Comparison of ENCODE assay signal across 9 cellular contexts in the genomic region with DNA sequence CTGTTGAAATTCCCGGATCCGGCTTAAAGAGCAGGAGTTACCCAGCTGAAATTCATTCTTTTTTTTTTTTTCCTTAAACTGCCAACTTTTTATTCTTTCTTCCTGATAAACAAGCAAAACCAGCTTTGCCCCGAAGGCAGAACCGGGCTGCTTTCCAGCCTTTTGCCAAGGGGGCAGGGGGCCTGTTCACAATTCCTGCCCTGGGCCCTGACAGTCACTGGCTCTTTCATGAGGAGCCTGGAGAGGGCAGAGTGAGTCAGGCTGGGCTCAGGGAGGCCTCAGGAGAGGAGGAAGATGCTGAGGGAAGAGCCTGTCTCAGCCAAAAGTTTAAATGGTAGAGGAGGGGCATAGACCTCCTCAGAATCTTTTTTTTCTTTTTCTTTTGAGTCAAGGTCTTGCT. TPM values are rescaled to one million over a fixed set of nuclear protein-coding genes. Genes with fewer than 3 reads are reported as not detected.
DNase-seq lines count a peak whose midpoint lies in the region; ATAC-seq and TF ChIP-seq lines count a peak whose summit lies in the region.
"Had no signal": no experiment of that assay in that cellular context is flagged by ENCODE, and none has a peak within 500 bp of the region (broad histone marks: within the 10 kb centered on the region; RNA-seq: fewer than 3 reads in every experiment).

No MANE protein-coding gene starts in this region.

- peak overlapping the region; percentile 67 for H3K4me3 Mint-ChIP-seq in activated CD8-positive, alpha-beta T cell treated with anti-CD3 and anti-CD28 coated beads, Interleukin-2, amount 10 ng/mL, durations not matched to agents 7 days and 5 days
- H3K4me3 Mint-ChIP-seq in activated CD8-positive, alpha-beta T cell treated with anti-CD3 and anti-CD28 coated beads for 36 hours = no peak overlapping the region
- H3K4me3 Mint-ChIP-seq in T-helper 17 cell = peak overlapping the region; percentile 98
- peak overlapping the region in 1 of 2 donors; percentile 41 for H3K4me3 Mint-ChIP-seq in stimulated activated naive B cell treated with anti-CD40 and anti-IgM and Interleukin-4, amounts not matched to agents 10 μg/mL and 1 μg/mL and 100 μg/mL, for 72 hours

- no peaks in the 10 kb centered on the region for H3K9me3 ChIP-seq in T-helper 17 cell (ENCODE audit: control insufficient read depth, low read length, poor library complexity, severe bottlenecking)

- DNase-seq in activated CD8-positive, alpha-beta T cell treated with anti-CD3 and anti-CD28 coated beads, Interleukin-2, amount 10 ng/mL, durations not matched to agents 7 days and 5 days = no peak
- no peak for DNase-seq in activated CD8-positive, alpha-beta T cell treated with anti-CD3 and anti-CD28 coated beads for 36 hours
- DNase-seq in T-helper 17 cell = no peak
- DNase-seq in foreskin melanocyte = peak; percentile 59
- DNase-seq in stimulated activated naive B cell treated with anti-CD40 and anti-IgM and Interleukin-4, amounts not matched to agents 10 μg/mL and 1 μg/mL and 100 μg/mL, for 72 hours = no peak
- no peak for DNase-seq in activated CD4-positive, alpha-beta T cell treated with anti-CD3 and anti-CD28 coated beads, Interleukin-2, amount 50 U/mL, for 1 hour
- DNase-seq in NCI-H1436 (lab: John Stamatoyannopoulos, UW) = no peak
- DNase-seq: NCI-H1105 treated with DMSO at 0.1 percent for 48 hours had no signal

- TF ChIP-seq CTCF in activated CD8-positive, alpha-beta T cell treated with anti-CD3 and anti-CD28 coated beads for 36 hours (IDR thresholded peaks at IDR 0.05) = no peak

- POLR2A ChIA-PET in activated CD8-positive, alpha-beta T cell treated with anti-CD3 and anti-CD28 coated beads, Interleukin-2, amount 10 ng/mL, durations not matched to agents 7 days and 5 days (lab: Charles Lee) = no interaction called here
- POLR2A ChIA-PET in activated CD8-positive, alpha-beta T cell treated with anti-CD3 and anti-CD28 coated beads for 36 hours (lab: Charles Lee) = interaction anchor here (2.9 to 5.3 kb wide), 2 partner anchors 10 to 50 kb away, joined by 12 to 25 read pairs; partner anchors contain the start of gene CLTA

- H3K27ac Mint-ChIP-seq in activated CD8-positive, alpha-beta T cell treated with anti-CD3 and anti-CD28 coated beads, Interleukin-2, amount 10 ng/mL, durations not matched to agents 7 days and 5 days = peak overlapping the region; percentile 88
- H3K27ac Mint-ChIP-seq in activated CD8-positive, alpha-beta T cell treated with anti-CD3 and anti-CD28 coated beads for 36 hours = no peak overlapping the region
- H3K27ac Mint-ChIP-seq in T-helper 17 cell = peak overlapping the region; percentile 100
- peak overlapping the region; percentile 98 for H3K27ac Mint-ChIP-seq in stimulated activated naive B cell treated with anti-CD40 and anti-IgM and Interleukin-4, amounts not matched to agents 10 μg/mL and 1 μg/mL and 100 μg/mL, for 72 hours

- intact Hi-C loops in activated CD8-positive, alpha-beta T cell treated with anti-CD3 and anti-CD28 coated beads for 36 hours (cut with micrococcal nuclease) = no loop called here

- CTCF ChIA-PET in activated CD8-positive, alpha-beta T cell treated with anti-CD3 and anti-CD28 coated beads, Interleukin-2, amount 10 ng/mL, durations not matched to agents 7 days and 5 days (lab: Charles Lee) = interaction anchor here (1.3 to 4.0 kb wide), 2 partner anchors 25 to 38 kb away, joined by 4 to 22 read pairs; no protein-coding TSS in a partner anchor
- CTCF ChIA-PET in activated CD8-positive, alpha-beta T cell treated with anti-CD3 and anti-CD28 coated beads for 36 hours (lab: Charles Lee) = interaction anchor here (1.3 to 3.7 kb wide), 2 partner anchors 26 to 133 kb away, joined by 4 to 10 read pairs; no protein-coding TSS in a partner anchor

- H3K36me3 Mint-ChIP-seq in activated CD8-positive, alpha-beta T cell treated with anti-CD3 and anti-CD28 coated beads, Interleukin-2, amount 10 ng/mL, durations not matched to agents 7 days and 5 days (ENCODE audit: low read depth) = peaks cover 71% of the 10 kb centered on the region
- peaks cover 16% of the 10 kb centered on the region for H3K36me3 Mint-ChIP-seq in activated CD8-positive, alpha-beta T cell treated with anti-CD3 and anti-CD28 coated beads for 36 hours (ENCODE audit: low read depth)
- peaks cover 14% of the 10 kb centered on the region for H3K36me3 Mint-ChIP-seq in T-helper 17 cell (ENCODE audit: low read depth)
- peaks cover 12% of the 10 kb centered on the region in 2 donors for H3K36me3 Mint-ChIP-seq in stimulated activated naive B cell treated with anti-CD40 and anti-IgM and Interleukin-4, amounts not matched to agents 10 μg/mL and 1 μg/mL and 100 μg/mL, for 72 hours

- H3K9me3 Mint-ChIP-seq in activated CD8-positive, alpha-beta T cell treated with anti-CD3 and anti-CD28 coated beads, Interleukin-2, amount 10 ng/mL, durations not matched to agents 7 days and 5 days (ENCODE audit: insufficient read depth) = peaks cover 5% of the 10 kb centered on the region
- H3K9me3 Mint-ChIP-seq in activated CD8-positive, alpha-beta T cell treated with anti-CD3 and anti-CD28 coated beads for 36 hours = peaks cover 11% of the 10 kb centered on the region
- H3K9me3 Mint-ChIP-seq in stimulated activated naive B cell treated with anti-CD40 and anti-IgM and Interleukin-4, amounts not matched to agents 10 μg/mL and 1 μg/mL and 100 μg/mL, for 72 hours = peaks cover 10 to 11% of the 10 kb centered on the region in 2 donors

- H3K4me1 Mint-ChIP-seq in activated CD8-positive, alpha-beta T cell treated with anti-CD3 and anti-CD28 coated beads, Interleukin-2, amount 10 ng/mL, durations not matched to agents 7 days and 5 days (ENCODE audit: low read depth) = peaks cover 92% of the 10 kb centered on the region
- peaks cover 86% of the 10 kb centered on the region for H3K4me1 Mint-ChIP-seq in activated CD8-positive, alpha-beta T cell treated with anti-CD3 and anti-CD28 coated beads for 36 hours (ENCODE audit: low read depth)
- H3K4me1 Mint-ChIP-seq in T-helper 17 cell = peaks cover 77% of the 10 kb centered on the region
- peaks cover 70 to 95% of the 10 kb centered on the region in 2 donors for H3K4me1 Mint-ChIP-seq in stimulated activated naive B cell treated with anti-CD40 and anti-IgM and Interleukin-4, amounts not matched to agents 10 μg/mL and 1 μg/mL and 100 μg/mL, for 72 hours

- no peak for ATAC-seq in activated CD8-positive, alpha-beta T cell treated with anti-CD3 and anti-CD28 coated beads, Interleukin-2, amount 10 ng/mL, durations not matched to agents 7 days and 5 days
- ATAC-seq in activated CD8-positive, alpha-beta T cell treated with anti-CD3 and anti-CD28 coated beads for 36 hours = no peak
- ATAC-seq in T-helper 17 cell (no peak), HG03045 (IDR thresholded peaks at IDR 0.05; ENCODE audit: unreplicated experiment) (no peak)
- no peak for ATAC-seq in stimulated activated naive B cell treated with anti-CD40 and anti-IgM and Interleukin-4, amounts not matched to agents 10 μg/mL and 1 μg/mL and 100 μg/mL, for 72 hours (replicated peaks)

- H3K27me3 Mint-ChIP-seq in activated CD8-positive, alpha-beta T cell treated with anti-CD3 and anti-CD28 coated beads, Interleukin-2, amount 10 ng/mL, durations not matched to agents 7 days and 5 days (ENCODE audit: low read depth) = peaks cover 4% of the 10 kb centered on the region
- no peaks in the 10 kb centered on the region for H3K27me3 Mint-ChIP-seq in activated CD8-positive, alpha-beta T cell treated with anti-CD3 and anti-CD28 coated beads for 36 hours
- no peaks in the 10 kb centered on the region for H3K27me3 Mint-ChIP-seq in T-helper 17 cell
- H3K27me3 Mint-ChIP-seq in stimulated activated naive B cell treated with anti-CD40 and anti-IgM and Interleukin-4, amounts not matched to agents 10 μg/mL and 1 μg/mL and 100 μg/mL, for 72 hours = no peaks in the 10 kb centered on the region

RNA-seq across cellular contexts. Expression of gene GLIPR2, which starts 4.8 kb away (rescaled TPM):
- total RNA-seq in activated CD8-positive, alpha-beta T cell treated with anti-CD3 and anti-CD28 coated beads, Interleukin-2, amount 10 ng/mL, durations not matched to agents 7 days and 5 days = 10 to 100 TPM; 67.8 to 73.0 TPM
- 10 to 100 TPM; 12.2 to 13.6 TPM for total RNA-seq in activated CD8-positive, alpha-beta T cell treated with anti-CD3 and anti-CD28 coated beads for 36 hours
- 10 to 100 TPM; 32.5 to 51.4 TPM for total RNA-seq in T-helper 17 cell

RNA-seq across cellular contexts. Expression of gene CCIN, which starts 27.9 kb away (rescaled TPM):
- total RNA-seq in activated CD8-positive, alpha-beta T cell treated with anti-CD3 and anti-CD28 coated beads, Interleukin-2, amount 10 ng/mL, durations not matched to agents 7 days and 5 days = under 1 TPM; 0.13 to 0.32 TPM
- not detected for total RNA-seq in activated CD8-positive, alpha-beta T cell treated with anti-CD3 and anti-CD28 coated beads for 36 hours
- 1 to 10 TPM in 1 of 2 donors, under 1 TPM in 1; 0.50 to 1.4 TPM for total RNA-seq in T-helper 17 cell

RNA-seq across cellular contexts. Expression of gene CLTA, which starts 49.4 kb away (rescaled TPM):
- 100 to 1,000 TPM; 167 to 170 TPM for total RNA-seq in activated CD8-positive, alpha-beta T cell treated with anti-CD3 and anti-CD28 coated beads, Interleukin-2, amount 10 ng/mL, durations not matched to agents 7 days and 5 days
- 100 to 1,000 TPM; 116 to 119 TPM for total RNA-seq in activated CD8-positive, alpha-beta T cell treated with anti-CD3 and anti-CD28 coated beads for 36 hours
- 10 to 100 TPM; 30.3 to 43.4 TPM for total RNA-seq in T-helper 17 cell
